ENCODE assay signal across 9 cellular contexts in the genomic region with DNA sequence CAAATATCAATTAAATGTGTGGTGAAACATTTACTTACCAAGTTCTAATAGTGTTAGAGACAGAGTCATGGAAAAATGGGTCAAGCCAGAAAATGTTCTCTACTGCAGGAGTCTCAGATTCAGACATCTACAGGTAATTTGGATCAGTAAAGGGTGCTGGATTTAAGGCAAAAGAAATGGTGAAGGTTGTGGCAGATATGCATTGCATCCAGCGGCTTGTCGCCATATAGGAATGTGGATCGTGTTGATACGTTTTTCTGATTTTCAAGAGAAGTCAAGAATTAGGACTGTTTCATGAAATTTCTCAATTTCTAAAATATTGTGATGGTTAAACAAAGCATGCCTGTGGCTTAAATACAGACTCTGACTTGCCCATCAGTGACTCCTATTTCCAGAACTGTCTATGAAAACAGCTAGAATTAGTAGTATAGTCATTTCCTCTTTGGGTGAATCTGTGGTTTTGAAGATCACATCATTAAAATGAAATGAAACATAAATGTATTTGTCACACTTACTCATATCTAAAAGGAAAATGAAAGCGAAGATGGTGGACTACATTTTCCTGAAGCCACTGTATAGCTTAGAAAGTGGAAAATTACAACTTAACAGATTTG.
A peak's percentile ranks its signal among the peaks of the same experiment; 100 is the strongest.
DNase-seq lines count a peak whose midpoint lies in the region; ATAC-seq and TF ChIP-seq lines count a peak whose summit lies in the region.
"Had no signal": no experiment of that assay in that cellular context is flagged by ENCODE, and none has a peak within 500 bp of the region (broad histone marks: within the 10 kb centered on the region; RNA-seq: fewer than 3 reads in every experiment).

No MANE protein-coding gene starts in this region.

- H3K27ac ChIP-seq in SJCRH30, result peak overlapping the region; percentile 82
- no peak overlapping the region for H3K27ac ChIP-seq in CD4-positive, alpha-beta T cell (ENCODE audit: low read depth, low read length)
- H3K27ac ChIP-seq: 22Rv1 had no signal

- no peak overlapping the region for H3K4me3 Mint-ChIP-seq in CD4-positive, alpha-beta T cell

- H3K4me3 ChIP-seq in SJCRH30, result no peak overlapping the region

- no peaks in the 10 kb centered on the region for H3K9me3 ChIP-seq in SJCRH30 (replicated peaks)
- no peaks in the 10 kb centered on the region for H3K9me3 ChIP-seq in CD4-positive, alpha-beta T cell (ENCODE audit: control insufficient read depth, low read length)

- peaks cover 25% of the 10 kb centered on the region for H3K4me1 ChIP-seq in SJCRH30

- no peaks in the 10 kb centered on the region for H3K36me3 ChIP-seq in SJCRH30

- peak; percentile 5 to 82 for DNase-seq in NOMO-1 (lab: John Stamatoyannopoulos, UW; ENCODE audit: unreplicated experiment in 2 of 2)
- no peak for DNase-seq in NOMO-1 treated with dmso at 0.1 percent for 144 hours (lab: John Stamatoyannopoulos, UW; ENCODE audit: unreplicated experiment)
- peak in 1 of 2 experiments; percentile 7 for DNase-seq in SJCRH30
- DNase-seq in renal cortical epithelial cell (ENCODE audit: low read depth), result peak; percentile 11
- DNase-seq in NCI-H1436 treated with DMSO at 0.1 percent for 48 hours (lab: John Stamatoyannopoulos, UW), result no peak
- DNase-seq in effector CD4-positive, alpha-beta T cell, result no peak
- no peak for DNase-seq in CD4-positive, alpha-beta T cell

- H3K9me3 Mint-ChIP-seq in CD4-positive, alpha-beta T cell, result no peaks in the 10 kb centered on the region

- no peaks in the 10 kb centered on the region for H3K27me3 Mint-ChIP-seq in CD4-positive, alpha-beta T cell

- no peak for TF ChIP-seq CTCF in CD4-positive, alpha-beta T cell (IDR thresholded peaks at IDR 0.05)

- peak; percentile 96 for ATAC-seq in HG02943 (IDR thresholded peaks at IDR 0.05; ENCODE audit: low read depth, unreplicated experiment)
- no peak for ATAC-seq in CD4-positive, alpha-beta T cell (ENCODE audit: poor library complexity)

- CTCF ChIA-PET in CD4-positive, alpha-beta T cell (lab: Charles Lee), result no interaction called here

- POLR2A ChIA-PET in CD4-positive, alpha-beta T cell (lab: Charles Lee), result no interaction called here

- intact Hi-C loops in CD4-positive, alpha-beta T cell (cut with DNase I, micrococcal nuclease), result no loop called here

- H3K4me1 Mint-ChIP-seq in CD4-positive, alpha-beta T cell (ENCODE audit: low read depth), result no peaks in the 10 kb centered on the region

- H3K36me3 Mint-ChIP-seq in CD4-positive, alpha-beta T cell (ENCODE audit: low read depth), result no peaks in the 10 kb centered on the region

- no peaks in the 10 kb centered on the region for H3K27me3 ChIP-seq in SJCRH30
- H3K27me3 ChIP-seq in CD4-positive, alpha-beta T cell (ENCODE audit: control insufficient read depth, insufficient read depth, low read length), result no peaks in the 10 kb centered on the region

- no peak overlapping the region for H3K27ac Mint-ChIP-seq in CD4-positive, alpha-beta T cell

Comparison
In these comparisons a context has a peak if more than half of its experiments do, and no peak if none do; other contexts are left out.
1. DNase-seq: peak in NOMO-1 (2 of 2) and renal cortical epithelial cell (single experiment); none in NOMO-1 treated with dmso at 0.1 percent for 144 hours (single experiment), NCI-H1436 treated with DMSO at 0.1 percent for 48 hours (single experiment), effector CD4-positive, alpha-beta T cell (single experiment) and CD4-positive, alpha-beta T cell (0 of 10).